ENCODE assay signal across 20 cellular contexts in the genomic region with DNA sequence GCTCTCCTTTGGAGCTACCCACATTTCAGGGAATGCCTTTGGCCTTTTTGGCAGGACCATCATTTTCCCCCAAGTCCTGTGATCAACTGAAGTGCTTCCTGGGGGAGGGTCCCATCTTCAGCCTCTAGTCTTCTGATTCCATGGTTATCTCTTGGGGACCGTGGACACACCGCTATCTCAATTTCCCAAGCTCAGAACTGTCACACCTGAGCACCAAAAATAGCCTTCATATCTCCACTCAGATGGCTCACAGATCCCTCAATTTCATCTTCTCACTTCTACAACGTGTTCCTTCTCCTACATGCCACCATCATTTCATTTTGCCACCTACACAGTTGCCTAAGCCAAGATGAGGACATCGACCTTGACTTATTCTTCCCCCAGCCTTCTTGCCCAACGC. TPM values are rescaled to one million over a fixed set of nuclear protein-coding genes. Genes with fewer than 3 reads are reported as not detected.
DNase-seq lines count a peak whose midpoint lies in the region; ATAC-seq, FAIRE-seq and TF ChIP-seq lines count a peak whose summit lies in the region.
"Had no signal": no experiment of that assay in that cellular context is flagged by ENCODE, and none has a peak within 500 bp of the region (broad histone marks: within the 10 kb centered on the region; RNA-seq: fewer than 3 reads in every experiment).

No MANE protein-coding gene starts in this region.

- peaks cover 21% of the 10 kb centered on the region for H3K4me1 ChIP-seq in HepG2 (ENCODE audit: insufficient read depth, low read length)
- peaks cover 0 to 55% (median 21%) of the 10 kb centered on the region in 4 donors for H3K4me1 ChIP-seq in right lobe of liver
- H3K4me1 ChIP-seq in OCI-LY7 (ENCODE audit: insufficient read depth, low read length, poor library complexity, severe bottlenecking), result peaks cover 8% of the 10 kb centered on the region

- H3K27me3 Mint-ChIP-seq in memory B cell, result no peaks in the 10 kb centered on the region
- H3K27me3 Mint-ChIP-seq in stimulated activated naive B cell treated with anti-CD40 and anti-IgM and Interleukin-4, amounts not matched to agents 10 μg/mL and 1 μg/mL and 100 μg/mL, for 72 hours, result no peaks in the 10 kb centered on the region
- H3K27me3 Mint-ChIP-seq: CD4-positive, alpha-beta T cell had no signal

- H3K9me3 Mint-ChIP-seq in memory B cell, result no peaks in the 10 kb centered on the region
- H3K9me3 Mint-ChIP-seq in stimulated activated naive B cell treated with anti-CD40 and anti-IgM and Interleukin-4, amounts not matched to agents 10 μg/mL and 1 μg/mL and 100 μg/mL, for 72 hours, result no peaks in the 10 kb centered on the region
- H3K9me3 Mint-ChIP-seq: CD4-positive, alpha-beta T cell; H9 had no signal

- H4K20me1 ChIP-seq in HepG2 (ENCODE audit: insufficient read depth, low read length) (no peaks in the 10 kb centered on the region; the same call in 1 of the 2 replicates), OCI-LY7 (ENCODE audit: insufficient read depth, low read length) (no peaks in the 10 kb centered on the region)

- peaks cover 52% of the 10 kb centered on the region for H3K4me1 Mint-ChIP-seq in memory B cell
- H3K4me1 Mint-ChIP-seq in stimulated activated naive B cell treated with anti-CD40 and anti-IgM and Interleukin-4, amounts not matched to agents 10 μg/mL and 1 μg/mL and 100 μg/mL, for 72 hours, result peaks cover 46 to 82% of the 10 kb centered on the region in 2 donors

- H3K79me2 ChIP-seq in HepG2 (ENCODE audit: insufficient read depth, low read length) (peaks cover 33% of the 10 kb centered on the region), OCI-LY7 (ENCODE audit: insufficient read depth, low read depth, low read length) (peaks cover 37% of the 10 kb centered on the region)

- H3K9ac ChIP-seq in HepG2 (ENCODE audit: insufficient read depth, low read depth, low read length), result no peak overlapping the region
- H3K9ac ChIP-seq: BLaER1 had no signal

- H3K9me3 ChIP-seq in HepG2 (ENCODE audit: low read length) (no peaks in the 10 kb centered on the region), right lobe of liver (no peaks in the 10 kb centered on the region), OCI-LY7 (ENCODE audit: low read length) (no peaks in the 10 kb centered on the region)
- H3K9me3 ChIP-seq: A549, BLaER1 had no signal

- H3K27me3 ChIP-seq in HepG2 (ENCODE audit: control insufficient read depth in 1 of 2, insufficient read depth in 2 of 2, low read length in 2 of 2) (no peaks in the 10 kb centered on the region), right lobe of liver (no peaks in the 10 kb centered on the region)
- H3K27me3 ChIP-seq: BLaER1 had no signal

- POLR2A ChIA-PET in HepG2 (lab: Yijun Ruan, JAX) (no interaction called here), OCI-LY7 (lab: Charles Lee) (interaction anchor here (0.6 kb wide), 1 partner anchor 257 kb away, joined by 3 read pairs; no protein-coding TSS in a partner anchor)

- BruUV-seq in HepG2 (replicated peaks; lab: Mats Ljungman, UMichigan), result TSS peak; percentile 12
- TSS peak; percentile 27 for BruUV-seq in OCI-LY7 (replicated peaks; lab: Mats Ljungman, UMichigan)

- H3K36me3 ChIP-seq in HepG2 (replicated peaks in 1 of 2; ENCODE audit: control insufficient read depth in 1 of 2, insufficient read depth in 2 of 2, low read length in 2 of 2), result peaks cover 2 to 8% of the 10 kb centered on the region in 2 experiments; a peak in 4 of 5 replicates
- no peaks in the 10 kb centered on the region for H3K36me3 ChIP-seq in right lobe of liver
- H3K36me3 ChIP-seq in OCI-LY7 (ENCODE audit: insufficient read depth, low read length), result no peaks in the 10 kb centered on the region

- H3K36me3 Mint-ChIP-seq in memory B cell, result peaks cover 16% of the 10 kb centered on the region
- H3K36me3 Mint-ChIP-seq in stimulated activated naive B cell treated with anti-CD40 and anti-IgM and Interleukin-4, amounts not matched to agents 10 μg/mL and 1 μg/mL and 100 μg/mL, for 72 hours, result peaks cover 27 to 47% of the 10 kb centered on the region in 2 donors

- H3K4me3 ChIP-seq in HepG2 (replicated peaks in 1 of 3; ENCODE audit: insufficient read depth in 1 of 3, low read depth in 2 of 3, low read length in 3 of 3), result no peak overlapping the region
- H3K4me3 ChIP-seq in right lobe of liver, result no peak overlapping the region
- no peak overlapping the region for H3K4me3 ChIP-seq in OCI-LY7 (ENCODE audit: low read depth, low read length, poor library complexity, severe bottlenecking)
- H3K4me3 ChIP-seq: A549, BLaER1 had no signal

- in situ Hi-C loops in HepG2 (cut with HindIII; ENCODE audit: extremely low pct_ligation_motif_present, low pct_unique_long_range_greater_than_20kb), result no loop called here

- no peak overlapping the region for H3K4me2 ChIP-seq in HepG2 (ENCODE audit: low read depth, low read length)
- H3K4me2 ChIP-seq in OCI-LY7 (ENCODE audit: low read length), result no peak overlapping the region
- H3K4me2 ChIP-seq: A549, BLaER1 had no signal

- no peak for TF ChIP-seq RAD21 in HepG2 (CRISPR knock-in tag; IDR thresholded peaks at IDR 0.05)

- CTCF ChIA-PET in HepG2 (lab: Yijun Ruan, JAX; ENCODE audit: low intra/inter-chr PET ratio, low total read pairs) (no interaction called here), OCI-LY7 (lab: Charles Lee; ENCODE audit: unreplicated experiment) (no interaction called here)

- WGBS in HepG2 (ENCODE audit: low lambda C conversion rate), result 92% methylated on average over 5 of the region's 5 CpGs
- 47% methylated on average over 3 of the region's 5 CpGs for WGBS in right lobe of liver (ENCODE audit: insufficient coverage, low coverage, low lambda C conversion rate, missing lambda C conversion rate)

- ATAC-seq in HepG2, result no peak
- no peak for ATAC-seq in right lobe of liver
- no peak for ATAC-seq in memory B cell (ENCODE audit: low read depth)
- no peak for ATAC-seq in stimulated activated naive B cell treated with anti-CD40 and anti-IgM and Interleukin-4, amounts not matched to agents 10 μg/mL and 1 μg/mL and 100 μg/mL, for 72 hours (replicated peaks)
- ATAC-seq in GM21737 (IDR thresholded peaks at IDR 0.05; ENCODE audit: unreplicated experiment), result no peak
- ATAC-seq in HG03095 (IDR thresholded peaks at IDR 0.05; ENCODE audit: unreplicated experiment), result no peak
- ATAC-seq: A549 had no signal

- no peak overlapping the region for H3K4me3 Mint-ChIP-seq in memory B cell
- H3K4me3 Mint-ChIP-seq in stimulated activated naive B cell treated with anti-CD40 and anti-IgM and Interleukin-4, amounts not matched to agents 10 μg/mL and 1 μg/mL and 100 μg/mL, for 72 hours, result no peak overlapping the region
- H3K4me3 Mint-ChIP-seq: CD4-positive, alpha-beta T cell; H9 had no signal

- TF ChIP-seq CTCF in HepG2 (CRISPR knock-in tag; IDR thresholded peaks at IDR 0.05) (no peak), right lobe of liver (IDR thresholded peaks at IDR 0.05) (no peak), OCI-LY7 (conservative IDR thresholded peaks at IDR 0.05; ENCODE audit: low read length) (no peak)

- TF ChIP-seq POLR2A in HepG2 (IDR thresholded peaks at IDR 0.05; ENCODE audit: insufficient read depth in 1 of 2, low read depth in 2 of 2, low read length in 2 of 2) (no peak), right lobe of liver (IDR thresholded peaks at IDR 0.05) (no peak)

- no peaks in the 10 kb centered on the region for H3K9me2 ChIP-seq in OCI-LY7 (ENCODE audit: insufficient read depth, low read length)

- H2AFZ ChIP-seq in HepG2 (ENCODE audit: low read length) (no peak overlapping the region), OCI-LY7 (ENCODE audit: low read length) (no peak overlapping the region)

- intact Hi-C loops in HepG2 (cut with micrococcal nuclease; ENCODE audit: unreplicated experiment), result no loop called here
- intact Hi-C loops in right lobe of liver (cut with DNase I), result no loop called here
- intact Hi-C loops in OCI-LY7 (cut with micrococcal nuclease; ENCODE audit: unreplicated experiment), result no loop called here

- no peak overlapping the region for H3K27ac ChIP-seq in HepG2 (ENCODE audit: extremely low read length, insufficient read depth, low read length)
- no peak overlapping the region for H3K27ac ChIP-seq in right lobe of liver
- H3K27ac ChIP-seq in OCI-LY7 (ENCODE audit: low read depth, low read length, poor library complexity, severe bottlenecking), result no peak overlapping the region
- H3K27ac ChIP-seq: A549, BLaER1 had no signal

- DNase-seq in HepG2 (ENCODE audit: low spot score), result no peak
- no peak for DNase-seq in right lobe of liver
- DNase-seq in OCI-LY7 (ENCODE audit: low spot score), result no peak
- DNase-seq in memory B cell (ENCODE audit: low spot score in 2 of 2), result no peak
- DNase-seq in stimulated activated naive B cell treated with anti-CD40 and anti-IgM and Interleukin-4, amounts not matched to agents 10 μg/mL and 1 μg/mL and 100 μg/mL, for 72 hours, result no peak
- no peak for DNase-seq in effector CD4-positive, alpha-beta T cell
- DNase-seq: AML-193; Calu3; CD4-positive, alpha-beta T cell; DMS 273 treated with DMSO at 0.1 percent for 48 hours; GOT3; H9; IMR-90; KG1 had no signal

- H3K27ac Mint-ChIP-seq in memory B cell, result peak overlapping the region; percentile 64
- peak overlapping the region; percentile 0 for H3K27ac Mint-ChIP-seq in stimulated activated naive B cell treated with anti-CD40 and anti-IgM and Interleukin-4, amounts not matched to agents 10 μg/mL and 1 μg/mL and 100 μg/mL, for 72 hours
- H3K27ac Mint-ChIP-seq: CD4-positive, alpha-beta T cell; H9 had no signal

- TF ChIP-seq EP300 in HepG2 (IDR thresholded peaks at IDR 0.05; ENCODE audit: low read depth in 2 of 2, low read length in 2 of 2), result no peak
- no peak for TF ChIP-seq EP300 in HepG2 (CRISPR knock-in tag; IDR thresholded peaks at IDR 0.05; ENCODE audit: borderline replicate concordance)

- no peak for FAIRE-seq in HepG2 (lab: Jason Lieb, UNC)
- FAIRE-seq: A549, GM12891 had no signal

RNA-seq across cellular contexts. Expression of a gene that starts 6.4 kb away (rescaled TPM):
- total RNA-seq in HepG2 (2016; rRNA removed; fragmentation: Illumina TruSeq; extraction: Trizol) (49.5 and 51.1 TPM in 2 replicates), right lobe of liver (10 to 100 TPM; 33.6 to 84.6 (median 47.0) TPM), OCI-LY7 (2022) (34.0 and 38.0 TPM in 2 replicates)
- total RNA-seq in HepG2 (2016; cell fraction: cytosol; rRNA removed; fragmentation: Illumina TruSeq; extraction: Trizol; ENCODE audit: low read depth), result 13.5 and 16.0 TPM in 2 replicates
- 45.3 and 52.4 TPM in 2 replicates for total RNA-seq in HepG2 (2016; cell fraction: insoluble cytoplasmic fraction; rRNA removed; fragmentation: Illumina TruSeq; extraction: Trizol)
- total RNA-seq in HepG2 (2016; cell fraction: membrane; rRNA removed; fragmentation: Illumina TruSeq; extraction: Trizol), result 23.6 and 25.5 TPM in 2 replicates
- total RNA-seq in HepG2 (2016; cell fraction: nucleus; rRNA removed; fragmentation: Illumina TruSeq; extraction: Trizol), result 26.3 and 30.4 TPM in 2 replicates
- polyA plus RNA-seq in HepG2 (2011; rRNA removed), result 54.2 and 61.3 TPM in 2 replicates
- polyA plus RNA-seq in HepG2 (2011; cell fraction: cytosol; rRNA removed), result 55.2 and 57.9 TPM in 2 replicates
- polyA plus RNA-seq in HepG2 (2011; cell fraction: nucleus; rRNA removed), result 32.7 and 35.9 TPM in 2 replicates
- polyA plus RNA-seq in HepG2 (2012), result 29.3 and 41.3 TPM in 2 replicates
- polyA plus RNA-seq in HepG2 (2016; cell fraction: cytosol; fragmentation: Illumina TruSeq; extraction: Trizol; ENCODE audit: low read depth), result 16.4 and 17.3 TPM in 2 replicates
- polyA plus RNA-seq in HepG2 (2016; cell fraction: insoluble cytoplasmic fraction; fragmentation: Illumina TruSeq; extraction: Trizol; ENCODE audit: low read depth), result 55.4 and 63.8 TPM in 2 replicates
- polyA plus RNA-seq in HepG2 (2016; cell fraction: membrane; fragmentation: Illumina TruSeq; extraction: Trizol; ENCODE audit: low read depth), result 21.4 and 22.6 TPM in 2 replicates
- polyA plus RNA-seq in HepG2 (2016; cell fraction: nucleus; fragmentation: Illumina TruSeq; extraction: Trizol; ENCODE audit: insufficient read depth, low read depth), result 45.0 and 53.3 TPM in 2 replicates
- polyA minus RNA-seq in HepG2 (2011; rRNA and poly(A)+ RNA removed; ENCODE audit: low replicate concordance), result 104 and 246 TPM in 2 replicates
- 37.9 and 45.0 TPM in 2 replicates for polyA minus RNA-seq in HepG2 (2011; cell fraction: cytosol; rRNA and poly(A)+ RNA removed)
- 14.7 and 19.8 TPM in 2 replicates for polyA minus RNA-seq in HepG2 (2011; cell fraction: nucleus; rRNA and poly(A)+ RNA removed)
- total RNA-seq in OCI-LY7 (2014; rRNA removed; shearing (Covaris generic)), result 13.5 and 24.4 TPM in 2 replicates

RNA-seq across cellular contexts. Expression of a gene that starts 8.8 kb away (rescaled TPM):
- total RNA-seq in HepG2 (2016; rRNA removed; fragmentation: Illumina TruSeq; extraction: Trizol), result not detected in 2 replicates
- total RNA-seq in HepG2 (2016; cell fraction: cytosol; rRNA removed; fragmentation: Illumina TruSeq; extraction: Trizol; ENCODE audit: low read depth), result not detected in 2 replicates
- total RNA-seq in HepG2 (2016; cell fraction: insoluble cytoplasmic fraction; rRNA removed; fragmentation: Illumina TruSeq; extraction: Trizol), result not detected in 2 replicates
- total RNA-seq in HepG2 (2016; cell fraction: membrane; rRNA removed; fragmentation: Illumina TruSeq; extraction: Trizol), result 0.28 TPM in 1 of 2 replicates, not detected in the other
- not detected in 2 replicates for total RNA-seq in HepG2 (2016; cell fraction: nucleus; rRNA removed; fragmentation: Illumina TruSeq; extraction: Trizol)
- polyA plus RNA-seq in HepG2 (2011; rRNA removed), result not detected in 2 replicates
- 0.34 TPM in 1 of 2 replicates, not detected in the other for polyA plus RNA-seq in HepG2 (2011; cell fraction: cytosol; rRNA removed)
- not detected in 2 replicates for polyA plus RNA-seq in HepG2 (2011; cell fraction: nucleus; rRNA removed)
- polyA plus RNA-seq in HepG2 (2012), result 0.75 TPM in 1 of 2 replicates, not detected in the other
- not detected in 2 replicates for polyA plus RNA-seq in HepG2 (2016; cell fraction: cytosol; fragmentation: Illumina TruSeq; extraction: Trizol; ENCODE audit: low read depth)
- polyA plus RNA-seq in HepG2 (2016; cell fraction: insoluble cytoplasmic fraction; fragmentation: Illumina TruSeq; extraction: Trizol; ENCODE audit: low read depth), result not detected in 2 replicates
- not detected in 2 replicates for polyA plus RNA-seq in HepG2 (2016; cell fraction: membrane; fragmentation: Illumina TruSeq; extraction: Trizol; ENCODE audit: low read depth)
- not detected in 2 replicates for polyA plus RNA-seq in HepG2 (2016; cell fraction: nucleus; fragmentation: Illumina TruSeq; extraction: Trizol; ENCODE audit: insufficient read depth, low read depth)
- polyA minus RNA-seq in HepG2 (2011; rRNA and poly(A)+ RNA removed; ENCODE audit: low replicate concordance), result not detected in 2 replicates
- polyA minus RNA-seq in HepG2 (2011; cell fraction: cytosol; rRNA and poly(A)+ RNA removed), result not detected in 2 replicates
- polyA minus RNA-seq in HepG2 (2011; cell fraction: nucleus; rRNA and poly(A)+ RNA removed), result not detected in 2 replicates
- not detected for total RNA-seq in right lobe of liver
- not detected in 2 replicates for total RNA-seq in OCI-LY7 (2014; rRNA removed; shearing (Covaris generic))
- total RNA-seq in OCI-LY7 (2022), result 0.52 TPM in 1 of 2 replicates, not detected in the other
- total RNA-seq: Calu3; CD4-positive, alpha-beta T cell; G401; H9; IMR-90 had no signal
- polyA plus RNA-seq: A549, IMR-90 had no signal

RNA-seq across cellular contexts. Expression of a gene that starts 43.6 kb away (rescaled TPM):
- total RNA-seq in HepG2 (2016; rRNA removed; fragmentation: Illumina TruSeq; extraction: Trizol) (6.7 and 13.6 TPM in 2 replicates), right lobe of liver (1 to 10 TPM; 1.3 to 2.7 (median 2.1) TPM), OCI-LY7 (2022) (not detected in 2 replicates)
- total RNA-seq in HepG2 (2016; cell fraction: cytosol; rRNA removed; fragmentation: Illumina TruSeq; extraction: Trizol; ENCODE audit: low read depth), result 3.9 and 4.1 TPM in 2 replicates
- total RNA-seq in HepG2 (2016; cell fraction: insoluble cytoplasmic fraction; rRNA removed; fragmentation: Illumina TruSeq; extraction: Trizol), result 5.4 and 13.4 TPM in 2 replicates
- total RNA-seq in HepG2 (2016; cell fraction: membrane; rRNA removed; fragmentation: Illumina TruSeq; extraction: Trizol), result 8.8 TPM in 2 replicates
- 14.6 and 15.0 TPM in 2 replicates for total RNA-seq in HepG2 (2016; cell fraction: nucleus; rRNA removed; fragmentation: Illumina TruSeq; extraction: Trizol)
- polyA plus RNA-seq in HepG2 (2011; rRNA removed), result 8.9 and 11.9 TPM in 2 replicates
- 5.3 and 6.3 TPM in 2 replicates for polyA plus RNA-seq in HepG2 (2011; cell fraction: cytosol; rRNA removed)
- polyA plus RNA-seq in HepG2 (2011; cell fraction: nucleus; rRNA removed), result 34.2 and 34.3 TPM in 2 replicates
- 8.4 and 11.0 TPM in 2 replicates for polyA plus RNA-seq in HepG2 (2012)
- 6.5 and 9.3 TPM in 2 replicates for polyA plus RNA-seq in HepG2 (2016; cell fraction: cytosol; fragmentation: Illumina TruSeq; extraction: Trizol; ENCODE audit: low read depth)
- polyA plus RNA-seq in HepG2 (2016; cell fraction: insoluble cytoplasmic fraction; fragmentation: Illumina TruSeq; extraction: Trizol; ENCODE audit: low read depth), result 11.1 and 13.3 TPM in 2 replicates
- 11.3 and 12.9 TPM in 2 replicates for polyA plus RNA-seq in HepG2 (2016; cell fraction: membrane; fragmentation: Illumina TruSeq; extraction: Trizol; ENCODE audit: low read depth)
- polyA plus RNA-seq in HepG2 (2016; cell fraction: nucleus; fragmentation: Illumina TruSeq; extraction: Trizol; ENCODE audit: insufficient read depth, low read depth), result 48.6 and 52.7 TPM in 2 replicates
- polyA minus RNA-seq in HepG2 (2011; rRNA and poly(A)+ RNA removed; ENCODE audit: low replicate concordance), result 3.3 and 16.4 TPM in 2 replicates
- 4.1 and 8.5 TPM in 2 replicates for polyA minus RNA-seq in HepG2 (2011; cell fraction: cytosol; rRNA and poly(A)+ RNA removed)
- polyA minus RNA-seq in HepG2 (2011; cell fraction: nucleus; rRNA and poly(A)+ RNA removed), result 8.7 and 11.3 TPM in 2 replicates
- not detected in 2 replicates for total RNA-seq in OCI-LY7 (2014; rRNA removed; shearing (Covaris generic))
- total RNA-seq: CD4-positive, alpha-beta T cell; G401; IMR-90 had no signal

RNA-seq across cellular contexts. Expression of a gene that starts 54.1 kb away (rescaled TPM):
- total RNA-seq in HepG2 (2016; rRNA removed; fragmentation: Illumina TruSeq; extraction: Trizol), result 4.6 and 11.2 TPM in 2 replicates
- total RNA-seq in HepG2 (2016; cell fraction: cytosol; rRNA removed; fragmentation: Illumina TruSeq; extraction: Trizol; ENCODE audit: low read depth), result 3.4 and 4.7 TPM in 2 replicates
- total RNA-seq in HepG2 (2016; cell fraction: insoluble cytoplasmic fraction; rRNA removed; fragmentation: Illumina TruSeq; extraction: Trizol), result 3.9 and 9.6 TPM in 2 replicates
- total RNA-seq in HepG2 (2016; cell fraction: membrane; rRNA removed; fragmentation: Illumina TruSeq; extraction: Trizol), result 8.9 and 11.8 TPM in 2 replicates
- total RNA-seq in HepG2 (2016; cell fraction: nucleus; rRNA removed; fragmentation: Illumina TruSeq; extraction: Trizol), result 12.3 and 18.6 TPM in 2 replicates
- 5.7 and 8.1 TPM in 2 replicates for polyA plus RNA-seq in HepG2 (2011; rRNA removed)
- 2.4 and 3.4 TPM in 2 replicates for polyA plus RNA-seq in HepG2 (2011; cell fraction: cytosol; rRNA removed)
- polyA plus RNA-seq in HepG2 (2011; cell fraction: nucleus; rRNA removed), result 40.0 and 43.3 TPM in 2 replicates
- polyA plus RNA-seq in HepG2 (2012), result 16.0 and 16.5 TPM in 2 replicates
- polyA plus RNA-seq in HepG2 (2016; cell fraction: cytosol; fragmentation: Illumina TruSeq; extraction: Trizol; ENCODE audit: low read depth), result 1.9 and 2.2 TPM in 2 replicates
- polyA plus RNA-seq in HepG2 (2016; cell fraction: insoluble cytoplasmic fraction; fragmentation: Illumina TruSeq; extraction: Trizol; ENCODE audit: low read depth), result 7.7 and 13.5 TPM in 2 replicates
- polyA plus RNA-seq in HepG2 (2016; cell fraction: membrane; fragmentation: Illumina TruSeq; extraction: Trizol; ENCODE audit: low read depth), result 5.9 and 6.9 TPM in 2 replicates
- 26.9 and 30.6 TPM in 2 replicates for polyA plus RNA-seq in HepG2 (2016; cell fraction: nucleus; fragmentation: Illumina TruSeq; extraction: Trizol; ENCODE audit: insufficient read depth, low read depth)
- polyA minus RNA-seq in HepG2 (2011; rRNA and poly(A)+ RNA removed; ENCODE audit: low replicate concordance), result 7.9 and 21.6 TPM in 2 replicates
- 6.8 and 12.0 TPM in 2 replicates for polyA minus RNA-seq in HepG2 (2011; cell fraction: cytosol; rRNA and poly(A)+ RNA removed)
- polyA minus RNA-seq in HepG2 (2011; cell fraction: nucleus; rRNA and poly(A)+ RNA removed), result 11.6 and 18.2 TPM in 2 replicates
- total RNA-seq in right lobe of liver, result 10 to 100 TPM; 19.9 to 35.0 (median 26.8) TPM
- total RNA-seq in OCI-LY7 (2014; rRNA removed; shearing (Covaris generic)), result 8.9 and 9.7 TPM in 2 replicates
- 26.4 and 40.2 TPM in 2 replicates for total RNA-seq in OCI-LY7 (2022)

RNA-seq across cellular contexts. Expression of a gene that starts 58.3 kb away (rescaled TPM):
- 0.36 and 1.1 TPM in 2 replicates for total RNA-seq in HepG2 (2016; rRNA removed; fragmentation: Illumina TruSeq; extraction: Trizol)
- 1.6 and 1.9 TPM in 2 replicates for total RNA-seq in HepG2 (2016; cell fraction: cytosol; rRNA removed; fragmentation: Illumina TruSeq; extraction: Trizol; ENCODE audit: low read depth)
- 0.33 and 1.3 TPM in 2 replicates for total RNA-seq in HepG2 (2016; cell fraction: insoluble cytoplasmic fraction; rRNA removed; fragmentation: Illumina TruSeq; extraction: Trizol)
- 2.2 and 3.3 TPM in 2 replicates for total RNA-seq in HepG2 (2016; cell fraction: membrane; rRNA removed; fragmentation: Illumina TruSeq; extraction: Trizol)
- 0.96 and 3.2 TPM in 2 replicates for total RNA-seq in HepG2 (2016; cell fraction: nucleus; rRNA removed; fragmentation: Illumina TruSeq; extraction: Trizol)
- 0.47 and 0.51 TPM in 2 replicates for polyA plus RNA-seq in HepG2 (2011; rRNA removed)
- 0.28 and 0.60 TPM in 2 replicates for polyA plus RNA-seq in HepG2 (2011; cell fraction: cytosol; rRNA removed)
- 2.1 and 2.7 TPM in 2 replicates for polyA plus RNA-seq in HepG2 (2011; cell fraction: nucleus; rRNA removed)
- 0.36 and 1.0 TPM in 2 replicates for polyA plus RNA-seq in HepG2 (2012)
- polyA plus RNA-seq in HepG2 (2016; cell fraction: cytosol; fragmentation: Illumina TruSeq; extraction: Trizol; ENCODE audit: low read depth), result 1.3 and 1.6 TPM in 2 replicates
- polyA plus RNA-seq in HepG2 (2016; cell fraction: insoluble cytoplasmic fraction; fragmentation: Illumina TruSeq; extraction: Trizol; ENCODE audit: low read depth), result 0.35 and 0.63 TPM in 2 replicates
- polyA plus RNA-seq in HepG2 (2016; cell fraction: membrane; fragmentation: Illumina TruSeq; extraction: Trizol; ENCODE audit: low read depth), result 1.2 and 1.6 TPM in 2 replicates
- 1.3 and 1.4 TPM in 2 replicates for polyA plus RNA-seq in HepG2 (2016; cell fraction: nucleus; fragmentation: Illumina TruSeq; extraction: Trizol; ENCODE audit: insufficient read depth, low read depth)
- polyA minus RNA-seq in HepG2 (2011; rRNA and poly(A)+ RNA removed; ENCODE audit: low replicate concordance), result 1.6 and 5.9 TPM in 2 replicates
- polyA minus RNA-seq in HepG2 (2011; cell fraction: cytosol; rRNA and poly(A)+ RNA removed), result 0.26 TPM in 1 of 2 replicates, not detected in the other
- 1.6 and 3.5 TPM in 2 replicates for polyA minus RNA-seq in HepG2 (2011; cell fraction: nucleus; rRNA and poly(A)+ RNA removed)
- 1 to 10 TPM; 1.2 to 4.0 (median 1.8) TPM for total RNA-seq in right lobe of liver
- total RNA-seq in OCI-LY7 (2014; rRNA removed; shearing (Covaris generic)), result not detected in 2 replicates
- total RNA-seq in OCI-LY7 (2022), result not detected in 2 replicates
